Comparison of ENCODE assay signal across 13 cellular contexts in the genomic region with DNA sequence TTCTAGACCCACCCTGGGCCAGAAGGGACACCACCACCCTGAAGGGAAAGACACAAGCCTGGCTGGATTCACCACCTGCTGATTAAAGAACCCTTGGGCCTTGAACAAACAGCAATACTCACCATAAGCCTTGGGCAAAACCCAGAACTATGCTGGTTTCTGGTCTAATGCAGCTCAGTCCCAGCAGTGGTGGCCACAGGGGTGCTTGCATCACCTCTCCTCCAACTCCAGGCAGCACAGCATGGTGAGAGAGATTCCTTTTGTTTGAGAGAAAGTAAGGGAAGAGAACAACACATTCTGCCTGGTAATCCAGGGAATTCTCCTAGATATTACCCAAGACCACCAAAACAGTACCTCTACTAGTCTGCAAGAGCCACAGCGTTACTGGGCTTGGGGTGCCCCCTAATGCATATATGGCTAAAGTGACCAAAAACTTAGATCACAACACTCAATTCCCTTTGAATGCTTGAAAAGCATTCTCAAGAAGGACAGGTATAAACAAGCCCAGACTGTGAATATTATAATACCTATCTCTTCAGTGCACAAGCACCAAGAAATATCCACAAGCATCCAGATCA. TPM values are rescaled to one million over a fixed set of nuclear protein-coding genes. Genes with fewer than 3 reads are reported as not detected.
DNase-seq lines count a peak whose midpoint lies in the region; ATAC-seq and TF ChIP-seq lines count a peak whose summit lies in the region.
"Had no signal": no experiment of that assay in that cellular context is flagged by ENCODE, and none has a peak within 500 bp of the region (broad histone marks: within the 10 kb centered on the region; RNA-seq: fewer than 3 reads in every experiment).

No MANE protein-coding gene starts in this region.

- H3K27me3 ChIP-seq in cardiac muscle cell = no peaks in the 10 kb centered on the region

- no peaks in the 10 kb centered on the region for H3K9me3 ChIP-seq in cardiac muscle cell (ENCODE audit: low read depth)

- H3K27ac Mint-ChIP-seq in type B pancreatic cell = no peak overlapping the region
- H3K27ac Mint-ChIP-seq: activated naive CD8-positive, alpha-beta T cell had no signal

- no peaks in the 10 kb centered on the region for H3K36me3 ChIP-seq in cardiac muscle cell

- H3K27ac ChIP-seq in cardiac muscle cell = no peak overlapping the region

- in situ Hi-C loops in SK-MEL-5 (cut with HindIII; ENCODE audit: low pct_unique_long_range_greater_than_20kb, low sequenced_read_pairs) = no loop called here

- ATAC-seq in HG03520 (IDR thresholded peaks at IDR 0.05; ENCODE audit: unreplicated experiment) = no peak
- ATAC-seq: left ventricle myocardium superior had no signal

- intact Hi-C loops in cardiac septum (cut with DNase I) = no loop called here

- H3K27me3 Mint-ChIP-seq in type B pancreatic cell = no peaks in the 10 kb centered on the region

- no peaks in the 10 kb centered on the region for H3K4me1 Mint-ChIP-seq in type B pancreatic cell (ENCODE audit: unreplicated experiment)

- H3K4me3 Mint-ChIP-seq in type B pancreatic cell = no peak overlapping the region
- H3K4me3 Mint-ChIP-seq: activated naive CD8-positive, alpha-beta T cell had no signal

- H3K4me1 ChIP-seq in cardiac muscle cell (ENCODE audit: low read depth) = no peaks in the 10 kb centered on the region

- H3K36me3 Mint-ChIP-seq in type B pancreatic cell = no peaks in the 10 kb centered on the region
- H3K36me3 Mint-ChIP-seq: activated naive CD8-positive, alpha-beta T cell had no signal

- H3K9me3 Mint-ChIP-seq in type B pancreatic cell = peaks cover 4% of the 10 kb centered on the region

- TF ChIP-seq CTCF in cardiac muscle cell (IDR thresholded peaks at IDR 0.05; ENCODE audit: low read depth, low read length) (no peak), fibroblast of villous mesenchyme (IDR thresholded peaks at IDR 0.05; ENCODE audit: insufficient read depth, low read depth, low read length) (peak; percentile 25), type B pancreatic cell (conservative IDR thresholded peaks at IDR 0.05) (peak; percentile 29)

- H3K4me3 ChIP-seq in cardiac muscle cell = no peak overlapping the region
- H3K4me3 ChIP-seq in fibroblast of villous mesenchyme (ENCODE audit: low read depth, low read length) = no peak overlapping the region

- DNase-seq in cardiac muscle cell (ENCODE audit: low read depth in 1 of 2, low spot score in 1 of 2) (peak; percentile 10 to 20), cardiac septum (ENCODE audit: low spot score) (no peak), SK-MEL-5 (ENCODE audit: low read depth, low spot score) (peak; percentile 45), fibroblast of villous mesenchyme (ENCODE audit: low read depth) (peak; percentile 2), type B pancreatic cell (ENCODE audit: extremely low spot score, unreplicated experiment) (no peak), DMS79 (lab: John Stamatoyannopoulos, UW) (no peak), MV-4-11 (lab: John Stamatoyannopoulos, UW) (no peak)
- DNase-seq: left ventricle myocardium superior, NCI-H446 treated with DMSO at 0.1 percent for 48 hours, Right ventricle myocardium superior had no signal

RNA-seq across cellular contexts. Expression of gene RNF128, which starts 25.7 kb away (rescaled TPM):
- total RNA-seq in cardiac muscle cell (0.18 and 0.21 TPM in 2 replicates), cardiac septum (0.32 TPM), fibroblast of villous mesenchyme (0.32 and 0.43 TPM in 2 replicates), type B pancreatic cell (ENCODE audit: low replicate concordance) (14.8 and 29.4 TPM in 2 replicates)
- polyA plus RNA-seq in cardiac muscle cell = 0.72 TPM in 1 of 2 replicates, not detected in the other
- 21.0 and 22.2 TPM in 2 replicates for total RNA-seq in SK-MEL-5 (2014; rRNA removed; shearing (Covaris generic))
- polyA plus RNA-seq in SK-MEL-5 (2015; cell fraction: cytosol; rRNA removed) = 17.4 and 23.0 TPM in 2 replicates
- 3.3 and 4.3 TPM in 2 replicates for polyA plus RNA-seq in SK-MEL-5 (2015; cell fraction: nucleus; rRNA removed)
- total RNA-seq: G401 had no signal

RNA-seq across cellular contexts. Expression of gene TBC1D8B, which starts 50.3 kb away (rescaled TPM):
- 1.7 and 2.1 TPM in 2 replicates for total RNA-seq in cardiac muscle cell
- 3.0 and 5.2 TPM in 2 replicates for polyA plus RNA-seq in cardiac muscle cell
- 2.5 TPM for total RNA-seq in cardiac septum
- 2.4 and 4.2 TPM in 2 replicates for total RNA-seq in SK-MEL-5 (2014; rRNA removed; shearing (Covaris generic))
- polyA plus RNA-seq in SK-MEL-5 (2015; cell fraction: cytosol; rRNA removed) = 5.4 and 5.6 TPM in 2 replicates
- polyA plus RNA-seq in SK-MEL-5 (2015; cell fraction: nucleus; rRNA removed) = 4.2 and 5.5 TPM in 2 replicates
- total RNA-seq in fibroblast of villous mesenchyme = 9.0 and 13.8 TPM in 2 replicates
- total RNA-seq in type B pancreatic cell (ENCODE audit: low replicate concordance) = 6.9 and 10.6 TPM in 2 replicates

Comparison
In these comparisons a context has a peak if more than half of its experiments do, and no peak if none do; other contexts are left out.
1. DNase-seq: peak in cardiac muscle cell (2 of 2), SK-MEL-5 (single experiment) and fibroblast of villous mesenchyme (single experiment); none in cardiac septum (single experiment), type B pancreatic cell (single experiment), DMS79 (single experiment) and MV-4-11 (single experiment).
2. RNA of gene RNF128, which starts 25.7 kb away (total RNA-seq): 21.0 to 22.2 TPM in SK-MEL-5 and 14.8 to 29.4 TPM in type B pancreatic cell; 0.32 to 0.43 TPM in fibroblast of villous mesenchyme, 0.32 TPM in cardiac septum (single experiment) and 0.18 to 0.21 TPM in cardiac muscle cell; every median in the first group is over 10 times any median in the second.